In genomic region chr5:72237415-72237814, GRCh38 we compare ENCODE assay signal across 18 cellular contexts.
DNase-seq lines count a peak whose midpoint lies in the region; ATAC-seq and TF ChIP-seq lines count a peak whose summit lies in the region.
"Had no signal": no experiment of that assay in that cellular context is flagged by ENCODE, and none has a peak within 500 bp of the region (broad histone marks: within the 10 kb centered on the region; RNA-seq: fewer than 3 reads in every experiment).

No MANE protein-coding gene starts in this region.

- peaks cover 5% of the 10 kb centered on the region for H3K79me2 ChIP-seq in smooth muscle cell (ENCODE audit: low read depth)

- ATAC-seq in IMR-90 (ENCODE audit: low read depth) (peak; percentile 60; the same call in 1 of the 2 replicates), left cardiac atrium (no peak), GM19328 (IDR thresholded peaks at IDR 0.05; ENCODE audit: unreplicated experiment) (no peak)
- ATAC-seq: HCT116 had no signal

- H3K36me3 ChIP-seq in IMR-90 (ENCODE audit: control insufficient read depth, insufficient read depth, low read length): no peaks in the 10 kb centered on the region; the same call in 1 of the 2 replicates
- H3K36me3 ChIP-seq in iPS-18a (ENCODE audit: control insufficient read depth, low read depth, low read length): peaks cover 7% of the 10 kb centered on the region
- no peaks in the 10 kb centered on the region for H3K36me3 ChIP-seq in smooth muscle cell (ENCODE audit: low read depth)

- H3K56ac ChIP-seq in IMR-90 (ENCODE audit: extremely low read depth, insufficient read depth, low read length): no peak overlapping the region

- no TSS peak for BruUV-seq in IMR-90 (replicated peaks; lab: Mats Ljungman, UMichigan)

- no peak for DNase-seq in IMR-90
- no peak for DNase-seq in chondrocyte (ENCODE audit: low spot score)
- DNase-seq in smooth muscle cell (lab: John Stamatoyannopoulos, UW; ENCODE audit: unreplicated experiment): no peak
- no peak for DNase-seq in left cardiac atrium
- DNase-seq in SIG-M5 (lab: John Stamatoyannopoulos, UW): no peak
- DNase-seq: ACHN, AML-193, DMS79 treated with DMSO at 0.1 percent for 48 hours, NCI-H1417 treated with DMSO at 0.1 percent for 48 hours, NCI-H187 treated with DMSO at 0.1 percent for 48 hours, NCI-H226, NCI-H524 had no signal

- no peaks in the 10 kb centered on the region for H3K27me3 Mint-ChIP-seq in chondrocyte (ENCODE audit: low read depth)

- H4K8ac ChIP-seq in IMR-90 (ENCODE audit: low read depth in 2 of 2, low read length in 2 of 2): no peak overlapping the region

- no peak overlapping the region for H3K27ac ChIP-seq in IMR-90 (ENCODE audit: insufficient read depth, low read length)
- H3K27ac ChIP-seq in iPS-18a (ENCODE audit: low read length): peak overlapping the region; percentile 84
- peak overlapping the region; percentile 13 for H3K27ac ChIP-seq in smooth muscle cell (ENCODE audit: low read depth)
- H3K27ac ChIP-seq: C4-2B, KMS-11, SJSA1 had no signal

- no peak overlapping the region for H4K91ac ChIP-seq in IMR-90 (ENCODE audit: insufficient read depth, low read depth, low read length)

- H3K9me3 Mint-ChIP-seq in chondrocyte (ENCODE audit: low read depth): no peaks in the 10 kb centered on the region

- H3K4me3 ChIP-seq in IMR-90 (ENCODE audit: insufficient read depth, low read depth, low read length) (no peak overlapping the region), iPS-18a (ENCODE audit: low read length) (no peak overlapping the region), smooth muscle cell (no peak overlapping the region)
- H3K4me3 ChIP-seq: SJSA1 had no signal

- H2BK5ac ChIP-seq in IMR-90 (ENCODE audit: low read depth, low read length, poor library complexity, severe bottlenecking): no peak overlapping the region

- POLR2A ChIA-PET in IMR-90 (lab: Charles Lee; ENCODE audit: unreplicated experiment): no interaction called here

- H3K79me1 ChIP-seq in IMR-90 (ENCODE audit: low read depth in 1 of 2, low read length in 2 of 2): peaks cover 22 to 34% of the 10 kb centered on the region in 2 experiments

- H3K9me3 ChIP-seq in IMR-90 (ENCODE audit: control insufficient read depth, insufficient read depth, low read length) (no peaks in the 10 kb centered on the region), iPS-18a (ENCODE audit: control insufficient read depth, low read depth, low read length) (no peaks in the 10 kb centered on the region), smooth muscle cell (replicated peaks; ENCODE audit: low read depth) (no peaks in the 10 kb centered on the region)
- H3K9me3 ChIP-seq: SJSA1 had no signal

- no peak overlapping the region for H3K4me3 Mint-ChIP-seq in chondrocyte (ENCODE audit: unreplicated experiment)

- in situ Hi-C loops in IMR-90 (cut with MboI; ENCODE audit: low sequenced_read_pairs): no loop called here

- peak overlapping the region; percentile 66 for H3K27ac Mint-ChIP-seq in chondrocyte (ENCODE audit: unreplicated experiment)

- no peak overlapping the region for H3K4ac ChIP-seq in IMR-90 (ENCODE audit: low read depth, low read length)

- intact Hi-C loops in IMR-90 (cut with micrococcal nuclease) (no loop called here), left cardiac atrium (cut with DNase I) (no loop called here)

- H4K20me1 ChIP-seq in IMR-90 (ENCODE audit: insufficient read depth, low read length) (no peaks in the 10 kb centered on the region), smooth muscle cell (ENCODE audit: low read depth) (peaks cover 2% of the 10 kb centered on the region)

- H2AK9ac ChIP-seq in IMR-90 (replicated peaks; ENCODE audit: low read depth, low read length, poor library complexity): no peak overlapping the region

- H3K4me1 ChIP-seq in IMR-90 (ENCODE audit: control insufficient read depth, insufficient read depth, low read length) (peaks cover 2% of the 10 kb centered on the region; the same call in 1 of the 2 replicates), iPS-18a (ENCODE audit: control insufficient read depth, low read depth, low read length) (peaks cover 55% of the 10 kb centered on the region), smooth muscle cell (ENCODE audit: low read depth) (peaks cover 64% of the 10 kb centered on the region)

- no peak overlapping the region for H2BK15ac ChIP-seq in IMR-90 (ENCODE audit: low read depth, low read length)

- no CpG with 5 or more reads among the region's 2 CpGs for WGBS in IMR-90 (ENCODE audit: extremely low coverage in 2 of 2, insufficient read length in 1 of 2), 2 experiments
- WGBS in smooth muscle cell (ENCODE audit: low lambda C conversion rate): 76% methylated on average over 2 of the region's 2 CpGs

- TF ChIP-seq POLR2A in IMR-90 (IDR thresholded peaks at IDR 0.05; ENCODE audit: low read depth, low read length): no peak

- no peak overlapping the region for H4K5ac ChIP-seq in IMR-90 (ENCODE audit: low read depth, low read length)

- H3F3A ChIP-seq in smooth muscle cell (ENCODE audit: low read depth): peaks cover 25% of the 10 kb centered on the region

- peaks cover 52% of the 10 kb centered on the region for H3K4me1 Mint-ChIP-seq in chondrocyte (ENCODE audit: low read depth)

- H3K9ac ChIP-seq in IMR-90 (ENCODE audit: low read depth, low read length): no peak overlapping the region
- H3K9ac ChIP-seq in iPS-18a (ENCODE audit: low read length): no peak overlapping the region
- H3K9ac ChIP-seq in smooth muscle cell (ENCODE audit: low read depth): no peak overlapping the region
- H3K9ac ChIP-seq: KMS-11 had no signal

- no peak overlapping the region for H2BK20ac ChIP-seq in IMR-90 (ENCODE audit: low read depth, low read length)

- TF ChIP-seq RAD21 in IMR-90 (IDR thresholded peaks at IDR 0.05; ENCODE audit: low read length): no peak

- H3K9me1 ChIP-seq in IMR-90 (ENCODE audit: insufficient read depth, low read length): 0 out of 2 replicates have a peak, but pooled peaks cover under 1% of the 10 kb centered on the region

- H3K4me2 ChIP-seq in IMR-90 (ENCODE audit: low read depth, low read length): no peak overlapping the region
- H3K4me2 ChIP-seq in smooth muscle cell: peak overlapping the region; percentile 5
- H3K4me2 ChIP-seq: KMS-11 had no signal

- no peak overlapping the region for H3K23ac ChIP-seq in IMR-90 (ENCODE audit: low read depth, low read length)

- TF ChIP-seq CTCF in IMR-90 (conservative IDR thresholded peaks at IDR 0.05; ENCODE audit: low read depth, low read length) (no peak), chondrocyte (IDR thresholded peaks at IDR 0.05) (no peak), smooth muscle cell (IDR thresholded peaks at IDR 0.05; ENCODE audit: borderline replicate concordance, insufficient read depth, poor library complexity, severe bottlenecking) (no peak)

- no peaks in the 10 kb centered on the region for H3K27me3 ChIP-seq in IMR-90 (ENCODE audit: control insufficient read depth, insufficient read depth, low read length)
- no peaks in the 10 kb centered on the region for H3K27me3 ChIP-seq in iPS-18a (ENCODE audit: control insufficient read depth, insufficient read depth, low read length)
- H3K27me3 ChIP-seq in smooth muscle cell (ENCODE audit: low read depth): no peaks in the 10 kb centered on the region
- H3K27me3 ChIP-seq: SJSA1 had no signal

- CTCF ChIA-PET in IMR-90 (lab: Yijun Ruan, JAX): no interaction called here

- H2AK5ac ChIP-seq in IMR-90 (ENCODE audit: low read depth, low read length): no peak overlapping the region

- no peak overlapping the region for H3K18ac ChIP-seq in IMR-90 (ENCODE audit: low read depth, low read length)

- H2BK120ac ChIP-seq in IMR-90 (ENCODE audit: low read depth, low read length): no peak overlapping the region

- no peak overlapping the region for H3K14ac ChIP-seq in IMR-90 (replicated peaks; ENCODE audit: low read depth, low read length)

- H2AFZ ChIP-seq in IMR-90 (replicated peaks; ENCODE audit: low read length, poor library complexity) (no peak overlapping the region), smooth muscle cell (ENCODE audit: low read depth) (no peak overlapping the region)

- dilution Hi-C loops in IMR-90 (cut with HindIII; ENCODE audit: low sequenced_read_pairs, unreplicated experiment): no loop called here

- H3K36me3 Mint-ChIP-seq in chondrocyte (ENCODE audit: low read depth): peaks cover 2% of the 10 kb centered on the region

TF ChIP-seq in IMR-90, 13 proteins besides CTCF, POLR2A, EP300 and RAD21:
- TF ChIP-seq NFE2L2 (IDR thresholded peaks at IDR 0.05; ENCODE audit: low read depth, low read length) (no peak), MAFK (IDR thresholded peaks at IDR 0.05; ENCODE audit: low read depth, low read length) (no peak), RCOR1 (IDR thresholded peaks at IDR 0.05; ENCODE audit: insufficient replicate concordance, low read length) (no peak), RFX5 (IDR thresholded peaks at IDR 0.05; ENCODE audit: low read depth, low read length) (no peak), FOS (IDR thresholded peaks at IDR 0.05; ENCODE audit: low read depth, low read length) (no peak), MAZ (IDR thresholded peaks at IDR 0.05; ENCODE audit: borderline replicate concordance, low read depth, low read length) (no peak), ELK1 (IDR thresholded peaks at IDR 0.05; ENCODE audit: borderline replicate concordance, low read depth, low read length) (no peak), CHD1 (IDR thresholded peaks at IDR 0.05; ENCODE audit: low read depth, low read length) (no peak), BHLHE40 (IDR thresholded peaks at IDR 0.05; ENCODE audit: low read depth, low read length) (no peak)
TF ChIP-seq in IMR-90: peak in this region for 0.
